8 cellular contexts compared by ENCODE assay signal in the genomic region with DNA sequence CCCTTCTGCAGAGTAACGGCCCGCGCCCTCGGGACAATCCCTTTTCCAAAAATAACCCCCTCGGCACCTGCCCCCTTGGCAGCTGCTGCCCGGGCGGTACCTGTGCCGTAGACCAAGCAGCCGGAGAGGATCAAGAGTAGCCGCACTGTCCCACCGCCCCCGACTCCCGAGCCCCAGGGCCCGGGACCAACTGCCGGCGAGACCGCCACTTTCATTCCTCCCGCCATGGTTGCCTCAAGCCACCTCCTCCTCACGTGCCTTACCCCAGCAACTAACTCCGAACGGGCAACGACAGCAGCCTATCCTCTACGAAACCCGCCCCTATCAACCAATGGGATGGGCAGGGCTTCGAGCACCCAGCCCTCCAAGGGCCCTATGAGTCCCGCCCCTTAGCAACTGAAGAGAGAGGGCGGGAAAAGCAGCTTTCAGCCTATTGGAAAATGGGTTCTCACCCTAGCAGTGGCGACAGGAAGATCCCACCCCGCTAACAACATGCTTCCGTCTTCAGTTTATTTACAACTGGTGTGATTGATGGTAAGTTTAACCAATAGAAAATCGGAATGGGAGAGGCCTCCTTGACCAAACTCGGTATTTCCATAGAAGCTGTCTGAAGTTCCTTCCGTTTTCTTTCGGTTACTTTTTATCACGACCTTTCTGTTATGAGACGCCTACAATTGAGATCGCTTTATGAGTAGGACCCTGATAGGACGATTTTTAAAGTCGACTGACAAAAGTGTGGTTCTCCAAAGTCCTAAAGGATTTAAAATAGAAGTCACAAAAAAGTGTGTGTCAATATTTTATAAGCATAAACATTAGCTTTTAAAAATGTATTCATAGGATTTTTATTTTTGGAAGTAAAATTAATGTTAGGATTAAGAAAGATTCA. TPM values are rescaled to one million over a fixed set of nuclear protein-coding genes. Genes with fewer than 3 reads are reported as not detected.
DNase-seq lines count a peak whose midpoint lies in the region; ATAC-seq and TF ChIP-seq lines count a peak whose summit lies in the region.

TSS of gene NEMP1 (minus strand) at position 273 of the 886 bp plus-strand sequence. CDS start at position 227, 46 bp downstream.

- H3K9me3 ChIP-seq in heart right ventricle, result no peaks in the 10 kb centered on the region

- peaks cover 0 to 8% (median 0%) of the 10 kb centered on the region in 9 donors for H3K36me3 ChIP-seq in heart right ventricle

- H3K4me3 ChIP-seq in heart right ventricle, result peak within 1 kb of the TSS; percentile 43 to 87 (median 73)

- no peak for TF ChIP-seq CTCF in GM13976 (IDR thresholded peaks at IDR 0.05; ENCODE audit: borderline replicate concordance, control extremely low read depth, extremely low read depth, insufficient read depth, missing control alignments)
- TF ChIP-seq CTCF in heart right ventricle (IDR thresholded peaks at IDR 0.05), result no peak

- peak; percentile 97 for DNase-seq in GM13976 (ENCODE audit: low spot score)
- DNase-seq in NCI-H146 treated with DMSO at 0.1 percent for 48 hours (lab: John Stamatoyannopoulos, UW; ENCODE audit: unreplicated experiment), result peak; percentile 100
- peak; percentile 100 for DNase-seq in amniotic epithelial cell (ENCODE audit: low read depth)
- DNase-seq in heart right ventricle, result peak; percentile 89 to 98
- peak; percentile 98 for DNase-seq in posterior vena cava (ENCODE audit: low spot score)
- peak; percentile 98 for DNase-seq in ureter (ENCODE audit: low spot score)

- peak within 1 kb of the TSS; percentile 5 to 90 (median 84) for H3K27ac ChIP-seq in heart right ventricle

- peaks cover 0 to 22% (median 17%) of the 10 kb centered on the region in 9 donors for H3K4me1 ChIP-seq in heart right ventricle

- intact Hi-C loops in T-helper 1 cell treated with Interleukin-12 subunit alpha and Interleukin-12 subunit beta and Interleukin-4 antibody, amounts not matched to agents 30 ng/mL and 1 ng/mL, for 36 hours (cut with micrococcal nuclease), result loop anchor here (1.0 to 5.0 kb wide), 16 partner anchors 9 to 1106 kb away; partner anchors contain the start of genes CDK4, DDIT3, LRP1 and NACA
- intact Hi-C loops in heart right ventricle (cut with DNase I) (no loop called here), posterior vena cava (cut with DNase I) (no loop called here)

- WGBS in heart right ventricle, 2 donors, result 0% methylated on average over 35 to 39 of the region's 39 CpGs

- peak; percentile 95 for ATAC-seq in HG02870 (IDR thresholded peaks at IDR 0.05; ENCODE audit: unreplicated experiment)
- peak; percentile 100 for ATAC-seq in heart right ventricle

- in situ Hi-C loops in GM13976 (cut with MboI; ENCODE audit: low sequenced_read_pairs, unreplicated experiment), result no loop called here

- H3K27me3 ChIP-seq in heart right ventricle, result no peaks in the 10 kb centered on the region

RNA-seq across cellular contexts. Expression of gene NEMP1, which starts in this region (rescaled TPM):
- 40.0 and 45.4 TPM in 2 replicates for total RNA-seq in T-helper 1 cell treated with Interleukin-12 subunit alpha and Interleukin-12 subunit beta and Interleukin-4 antibody, amounts not matched to agents 30 ng/mL and 1 ng/mL, for 36 hours
- total RNA-seq in heart right ventricle (1 to 10 TPM; 2.4 to 6.3 (median 3.9) TPM), posterior vena cava (10 to 100 TPM in 1 of 2 donors, 1 to 10 TPM in 1; 8.8 to 12.4 TPM), ureter (12.5 TPM)
- polyA plus RNA-seq in heart right ventricle, result 1 to 10 TPM; 1.1 to 2.9 TPM

Comparison
In these comparisons a context has a peak if more than half of its experiments do, and no peak if none do; other contexts are left out.
1. Peak in every context shown above with its lines: DNase-seq, ATAC-seq, H3K4me3 ChIP-seq and H3K27ac ChIP-seq.